8 cellular contexts compared by ENCODE assay signal in genomic region chr1:30816211-30817082, GRCh38. TPM values are rescaled to one million over a fixed set of nuclear protein-coding genes. Genes with fewer than 3 reads are reported as not detected.
A peak's percentile ranks its signal among the peaks of the same experiment; 100 is the strongest.
DNase-seq lines count a peak whose midpoint lies in the region; ATAC-seq and TF ChIP-seq lines count a peak whose summit lies in the region.

No MANE protein-coding gene starts in this region.

- no peak overlapping the region for H3K27ac ChIP-seq in cardiac muscle cell
- H3K27ac ChIP-seq in right atrium auricular region: peak overlapping the region in 1 of 2 donors; percentile 17
- peak overlapping the region; percentile 96 for H3K27ac ChIP-seq in stomach smooth muscle (ENCODE audit: low read length)

- H3K4me1 ChIP-seq in cardiac muscle cell (ENCODE audit: low read depth): peaks cover 9% of the 10 kb centered on the region
- H3K4me1 ChIP-seq in right atrium auricular region: peaks cover 0 to 19% of the 10 kb centered on the region in 2 donors
- H3K4me1 ChIP-seq in stomach smooth muscle (ENCODE audit: control insufficient read depth, insufficient read depth, low read length): peaks cover 56% of the 10 kb centered on the region

- H3K9me3 ChIP-seq in cardiac muscle cell (ENCODE audit: low read depth) (no peaks in the 10 kb centered on the region), right atrium auricular region (no peaks in the 10 kb centered on the region), stomach smooth muscle (ENCODE audit: control insufficient read depth in 2 of 2, low read length in 2 of 2) (no peaks in the 10 kb centered on the region)

- DNase-seq in cardiac muscle cell (ENCODE audit: low read depth in 1 of 2, low spot score in 1 of 2) (peak; percentile 74 to 80), right atrium auricular region (ENCODE audit: low spot score) (no peak), astrocyte of the hippocampus (ENCODE audit: low read depth, low spot score) (peak; percentile 90), iPS-NIHi11 (ENCODE audit: low spot score) (peak; percentile 93), mesenteric fat pad (ENCODE audit: low spot score) (no peak), left lobe of liver (ENCODE audit: low spot score) (no peak)

- TF ChIP-seq CTCF in cardiac muscle cell (IDR thresholded peaks at IDR 0.05; ENCODE audit: low read depth, low read length) (no peak), right atrium auricular region (IDR thresholded peaks at IDR 0.05) (no peak)

- H3K4me3 ChIP-seq in cardiac muscle cell (no peak overlapping the region), right atrium auricular region (no peak overlapping the region), stomach smooth muscle (ENCODE audit: low read length in 2 of 2) (peak overlapping the region in 1 of 2 donors; percentile 29)

- H3K27me3 ChIP-seq in cardiac muscle cell (peaks cover 5% of the 10 kb centered on the region), right atrium auricular region (no peaks in the 10 kb centered on the region), stomach smooth muscle (ENCODE audit: control insufficient read depth in 1 of 2, insufficient read depth in 2 of 2, low read length in 2 of 2) (peaks cover 0 to 2% of the 10 kb centered on the region in 2 donors)

- H3K9ac ChIP-seq in stomach smooth muscle (ENCODE audit: low read length in 2 of 2): peak overlapping the region; percentile 49 to 60

- ATAC-seq in HG03159 (IDR thresholded peaks at IDR 0.05; ENCODE audit: unreplicated experiment) (no peak), left lobe of liver (no peak)

- H3K36me3 ChIP-seq in cardiac muscle cell (no peaks in the 10 kb centered on the region), right atrium auricular region (no peaks in the 10 kb centered on the region), stomach smooth muscle (ENCODE audit: control insufficient read depth in 2 of 2, insufficient read depth in 2 of 2, low read length in 2 of 2) (no peaks in the 10 kb centered on the region)

RNA-seq across cellular contexts. Expression of gene LAPTM5, which starts 58.9 kb away (rescaled TPM):
- total RNA-seq in cardiac muscle cell (0.11 and 0.45 TPM in 2 replicates), right atrium auricular region (10 to 100 TPM; 17.4 to 62.8 TPM), mesenteric fat pad (251 TPM), left lobe of liver (22.3 TPM)
- 0.10 and 3.1 TPM in 2 replicates for polyA plus RNA-seq in cardiac muscle cell

Comparison
In these comparisons a context has a peak if more than half of its experiments do, and no peak if none do; other contexts are left out.
1. DNase-seq: peak in cardiac muscle cell (2 of 2), astrocyte of the hippocampus (single experiment) and iPS-NIHi11 (single experiment); none in right atrium auricular region (single experiment), mesenteric fat pad (single experiment) and left lobe of liver (single experiment).
2. RNA of gene LAPTM5, which starts 58.9 kb away (total RNA-seq): 251 TPM in mesenteric fat pad (single experiment), 17.4 to 62.8 TPM in right atrium auricular region and 22.3 TPM in left lobe of liver (single experiment); 0.11 to 0.45 TPM in cardiac muscle cell; every median in the first group is over 10 times any median in the second.